14 cellular contexts compared by ENCODE assay signal in the genomic region with DNA sequence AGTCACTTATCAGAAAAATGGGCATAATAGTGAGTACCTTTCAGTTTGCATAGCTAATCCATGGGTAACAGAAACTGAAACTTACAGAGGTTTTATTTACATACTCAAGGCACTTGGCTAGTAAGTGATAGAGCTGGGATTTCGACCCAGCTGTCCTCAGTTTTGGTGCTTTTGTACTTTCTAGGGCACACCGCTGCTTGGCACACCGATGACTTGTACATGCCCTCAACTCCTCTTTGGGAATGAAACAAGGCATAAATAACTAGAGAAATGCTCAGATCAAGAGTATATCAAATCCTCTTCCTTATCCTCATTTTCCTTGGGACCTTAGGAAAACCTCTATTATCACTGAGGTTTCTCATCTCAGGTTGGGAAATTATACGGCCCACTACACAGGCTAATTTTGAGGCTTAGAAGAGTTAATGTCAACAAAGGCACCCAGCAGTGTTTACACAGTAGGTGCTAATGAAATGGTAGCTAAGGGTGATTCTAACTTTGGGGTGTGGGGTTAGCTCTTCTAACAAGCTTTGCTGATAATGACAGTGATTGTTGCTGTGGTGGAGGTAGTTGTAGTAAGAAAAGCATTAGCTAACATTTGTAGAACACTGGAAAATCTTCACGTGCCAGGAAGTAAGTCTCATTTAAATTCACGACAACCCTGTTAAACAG. TPM values are rescaled to one million over a fixed set of nuclear protein-coding genes. Genes with fewer than 3 reads are reported as not detected.
DNase-seq lines count a peak whose midpoint lies in the region; ATAC-seq and TF ChIP-seq lines count a peak whose summit lies in the region.
"Had no signal": no experiment of that assay in that cellular context is flagged by ENCODE, and none has a peak within 500 bp of the region (broad histone marks: within the 10 kb centered on the region; RNA-seq: fewer than 3 reads in every experiment).

No MANE protein-coding gene starts in this region.

- DNase-seq in NCI-H1417 treated with DMSO at 0.1 percent for 48 hours (lab: John Stamatoyannopoulos, UW) (peak; percentile 50), right lobe of liver (no peak), GM10266 (ENCODE audit: extremely low spot score) (no peak)
- no peak for DNase-seq in activated CD4-positive, alpha-beta T cell treated with anti-CD3 and anti-CD28 coated beads for 4 hours
- DNase-seq in activated T-helper 1 cell treated with anti-CD3 and anti-CD28 coated beads, Interleukin-12 subunit alpha, Interleukin-12 subunit beta, Interleukin-2, Interleukin-4 antibody, amounts not matched to agents 30 ng/mL and 10 ng/mL and 1 ng/mL, durations not matched to agents 14 hours and 24 hours and 36 hours (ENCODE audit: low spot score): no peak
- DNase-seq: activated CD8-positive, alpha-beta memory T cell treated with anti-CD3 and anti-CD28 coated beads, Interleukin-2, amount 50 U/mL, for 4 hours; Caco-2; dorsolateral prefrontal cortex; SHP77 treated with DMSO at 0.1 percent for 48 hours; T-helper 2 cell had no signal

- intact Hi-C loops in right lobe of liver (cut with DNase I): no loop called here
- intact Hi-C loops in activated T-helper 1 cell treated with anti-CD3 and anti-CD28 coated beads, Interleukin-12 subunit alpha, Interleukin-12 subunit beta, Interleukin-2, Interleukin-4 antibody, amounts not matched to agents 30 ng/mL and 10 ng/mL and 1 ng/mL, durations not matched to agents 14 hours and 24 hours and 36 hours (cut with micrococcal nuclease): no loop called here

- TF ChIP-seq CTCF in right lobe of liver (IDR thresholded peaks at IDR 0.05) (no peak), GM10266 (IDR thresholded peaks at IDR 0.05; ENCODE audit: control insufficient read depth, insufficient read depth, low read depth, missing control alignments) (no peak)

- H3K27ac Mint-ChIP-seq in activated T-helper 1 cell treated with anti-CD3 and anti-CD28 coated beads, Interleukin-12 subunit alpha, Interleukin-12 subunit beta, Interleukin-2, Interleukin-4 antibody, amounts not matched to agents 30 ng/mL and 10 ng/mL and 1 ng/mL, durations not matched to agents 14 hours and 24 hours and 36 hours: no peak overlapping the region
- H3K27ac Mint-ChIP-seq: activated naive CD4-positive, alpha-beta T cell treated with anti-CD3 and anti-CD28 coated beads, Interleukin-2, amount 50 U/mL, for 24 hours had no signal

- H3K4me3 ChIP-seq in ACC112 (ENCODE audit: low read depth, low read length) (peak overlapping the region; percentile 35; the same call in 1 of the 2 replicates), right lobe of liver (no peak overlapping the region)

- peaks cover 21% of the 10 kb centered on the region for H3K27me3 ChIP-seq in ACC112 (ENCODE audit: insufficient read depth, low read length)
- H3K27me3 ChIP-seq in right lobe of liver: no peaks in the 10 kb centered on the region
- H3K27me3 ChIP-seq: dorsolateral prefrontal cortex had no signal

- H3K27ac ChIP-seq in ACC112 (ENCODE audit: low read depth, low read length): no peak overlapping the region
- peak overlapping the region in 1 of 3 donors; percentile 56 for H3K27ac ChIP-seq in right lobe of liver

- peaks cover 10% of the 10 kb centered on the region for H3K9me3 Mint-ChIP-seq in activated T-helper 1 cell treated with anti-CD3 and anti-CD28 coated beads, Interleukin-12 subunit alpha, Interleukin-12 subunit beta, Interleukin-2, Interleukin-4 antibody, amounts not matched to agents 30 ng/mL and 10 ng/mL and 1 ng/mL, durations not matched to agents 14 hours and 24 hours and 36 hours

- H3K36me3 Mint-ChIP-seq in activated T-helper 1 cell treated with anti-CD3 and anti-CD28 coated beads, Interleukin-12 subunit alpha, Interleukin-12 subunit beta, Interleukin-2, Interleukin-4 antibody, amounts not matched to agents 30 ng/mL and 10 ng/mL and 1 ng/mL, durations not matched to agents 14 hours and 24 hours and 36 hours (ENCODE audit: low read depth): no peaks in the 10 kb centered on the region

- H2AFZ ChIP-seq in ACC112 (ENCODE audit: low read length, unreplicated experiment): peak overlapping the region; percentile 6

- no peak overlapping the region for H3K4me3 Mint-ChIP-seq in activated T-helper 1 cell treated with anti-CD3 and anti-CD28 coated beads, Interleukin-12 subunit alpha, Interleukin-12 subunit beta, Interleukin-2, Interleukin-4 antibody, amounts not matched to agents 30 ng/mL and 10 ng/mL and 1 ng/mL, durations not matched to agents 14 hours and 24 hours and 36 hours
- H3K4me3 Mint-ChIP-seq: activated naive CD4-positive, alpha-beta T cell treated with anti-CD3 and anti-CD28 coated beads, Interleukin-2, amount 50 U/mL, for 24 hours had no signal

- ATAC-seq in GM19351 (IDR thresholded peaks at IDR 0.05; ENCODE audit: unreplicated experiment): peak; percentile 65
- ATAC-seq in right lobe of liver: peak; percentile 85 to 90 (median 86)
- no peak for ATAC-seq in GM19395 (IDR thresholded peaks at IDR 0.05; ENCODE audit: unreplicated experiment)

- peaks cover 6% of the 10 kb centered on the region for H3K27me3 Mint-ChIP-seq in activated T-helper 1 cell treated with anti-CD3 and anti-CD28 coated beads, Interleukin-12 subunit alpha, Interleukin-12 subunit beta, Interleukin-2, Interleukin-4 antibody, amounts not matched to agents 30 ng/mL and 10 ng/mL and 1 ng/mL, durations not matched to agents 14 hours and 24 hours and 36 hours (ENCODE audit: insufficient read depth)

- H3K4me1 Mint-ChIP-seq in activated T-helper 1 cell treated with anti-CD3 and anti-CD28 coated beads, Interleukin-12 subunit alpha, Interleukin-12 subunit beta, Interleukin-2, Interleukin-4 antibody, amounts not matched to agents 30 ng/mL and 10 ng/mL and 1 ng/mL, durations not matched to agents 14 hours and 24 hours and 36 hours (ENCODE audit: low read depth): peaks cover 20% of the 10 kb centered on the region
- H3K4me1 Mint-ChIP-seq: activated naive CD4-positive, alpha-beta T cell treated with anti-CD3 and anti-CD28 coated beads, Interleukin-2, amount 50 U/mL, for 24 hours had no signal

- H3K36me3 ChIP-seq in ACC112 (ENCODE audit: insufficient read depth, low read length): no peaks in the 10 kb centered on the region
- H3K36me3 ChIP-seq in right lobe of liver: no peaks in the 10 kb centered on the region

- H3K79me2 ChIP-seq in ACC112 (ENCODE audit: control insufficient read depth, insufficient read depth, low read length, unreplicated experiment): no peaks in the 10 kb centered on the region

- no peak for TF ChIP-seq POLR2A in right lobe of liver (IDR thresholded peaks at IDR 0.05)

- no peaks in the 10 kb centered on the region for H3K9me3 ChIP-seq in right lobe of liver
- H3K9me3 ChIP-seq: Caco-2 had no signal

- 44% methylated on average over 6 of the region's 6 CpGs for WGBS in right lobe of liver (ENCODE audit: insufficient coverage, low coverage, low lambda C conversion rate, missing lambda C conversion rate)

- H3K4me1 ChIP-seq in ACC112 (ENCODE audit: control insufficient read depth, insufficient read depth, low read length, unreplicated experiment): no peaks in the 10 kb centered on the region
- H3K4me1 ChIP-seq in right lobe of liver: peaks cover 0 to 10% (median 0%) of the 10 kb centered on the region in 4 donors

RNA-seq across cellular contexts. Expression of gene DGKG, which starts 20.3 kb away (rescaled TPM):
- total RNA-seq in right lobe of liver: 1 to 10 TPM; 1.5 to 3.6 (median 2.0) TPM
- total RNA-seq in activated T-helper 1 cell treated with anti-CD3 and anti-CD28 coated beads, Interleukin-12 subunit alpha, Interleukin-12 subunit beta, Interleukin-2, Interleukin-4 antibody, amounts not matched to agents 30 ng/mL and 10 ng/mL and 1 ng/mL, durations not matched to agents 14 hours and 24 hours and 36 hours: 0.26 and 1.4 TPM in 2 replicates
